1 cellular context compared by ENCODE assay signal in the genomic region with DNA sequence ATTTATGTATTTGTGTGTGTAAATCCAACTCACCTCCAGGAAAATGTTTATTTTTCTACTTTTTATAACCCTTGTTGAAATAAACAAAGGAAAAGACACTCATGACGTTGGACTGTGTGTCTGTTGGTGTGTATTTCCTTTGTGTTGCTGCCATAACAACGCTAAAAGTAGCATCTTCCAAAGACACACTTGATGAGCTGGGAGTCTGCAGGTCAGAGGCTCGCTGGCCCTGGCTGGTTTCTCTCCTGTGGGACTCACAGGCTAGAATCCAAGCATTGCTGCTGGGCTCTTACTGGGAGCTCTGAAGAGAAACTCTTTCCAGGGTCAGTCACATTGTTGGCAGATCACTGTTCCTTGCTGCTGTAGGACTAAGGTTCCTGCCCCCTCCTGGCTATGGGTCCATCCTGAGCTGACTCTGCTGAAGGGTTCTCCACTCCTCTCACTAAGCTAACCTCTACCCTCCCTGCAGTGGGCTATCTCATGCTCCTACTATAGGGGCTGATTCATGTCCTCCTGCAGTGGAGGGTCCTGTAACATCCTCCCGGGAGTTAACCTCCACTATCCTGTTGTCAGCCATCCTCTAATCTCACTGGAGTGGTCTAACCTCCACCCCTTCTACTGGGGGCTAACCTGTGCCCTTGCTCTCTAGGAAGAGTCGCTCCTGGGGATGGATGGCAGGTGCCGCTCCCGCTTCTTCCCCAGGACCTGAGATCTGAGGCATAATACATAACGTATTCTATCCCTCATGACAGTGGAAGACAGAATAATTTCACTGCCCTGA.
TF ChIP-seq lines count a peak whose summit lies in the region.

No MANE protein-coding gene starts in this region.

TF ChIP-seq in K562, 482 proteins besides CTCF, POLR2A, EP300 and RAD21:
- no peak for TF ChIP-seq ZNF589 (CRISPR knock-in tag; IDR thresholded peaks at IDR 0.05; ENCODE audit: low read depth)
- TF ChIP-seq TRIM24 (IDR thresholded peaks at IDR 0.05) = 0 out of 4 replicates have a peak, but pooled peaks of 1 of the 2 experiments have one; percentile 36
- peak; percentile 94 for TF ChIP-seq ZKSCAN3 (CRISPR knock-in tag; IDR thresholded peaks at IDR 0.05)
TF ChIP-seq in K562: peak in this region for 2.
